ENCODE assay signal across 1 cellular context in genomic region chr13:114069376-114070097, GRCh38.
TF ChIP-seq lines count a peak whose summit lies in the region.

No MANE protein-coding gene starts in this region.

TF ChIP-seq in GM23338, 12 proteins besides CTCF, POLR2A, EP300 and RAD21 (continued from another document):
- TF ChIP-seq ZNF462 (CRISPR knock-in tag; IDR thresholded peaks at IDR 0.05) (no peak), STAT1 (IDR thresholded peaks at IDR 0.05; ENCODE audit: unreplicated experiment) (no peak), NANOG (IDR thresholded peaks at IDR 0.05; ENCODE audit: borderline replicate concordance) (no peak), POLR2AphosphoS5 (IDR thresholded peaks at IDR 0.05; ENCODE audit: low read depth) (no peak), REST (IDR thresholded peaks at IDR 0.05; ENCODE audit: unreplicated experiment) (no peak), EZH2 (IDR thresholded peaks at IDR 0.05; ENCODE audit: low read depth, unreplicated experiment) (no peak), JUNB (IDR thresholded peaks at IDR 0.05; ENCODE audit: unreplicated experiment) (no peak)
